ENCODE assay signal across 18 cellular contexts in the genomic region with DNA sequence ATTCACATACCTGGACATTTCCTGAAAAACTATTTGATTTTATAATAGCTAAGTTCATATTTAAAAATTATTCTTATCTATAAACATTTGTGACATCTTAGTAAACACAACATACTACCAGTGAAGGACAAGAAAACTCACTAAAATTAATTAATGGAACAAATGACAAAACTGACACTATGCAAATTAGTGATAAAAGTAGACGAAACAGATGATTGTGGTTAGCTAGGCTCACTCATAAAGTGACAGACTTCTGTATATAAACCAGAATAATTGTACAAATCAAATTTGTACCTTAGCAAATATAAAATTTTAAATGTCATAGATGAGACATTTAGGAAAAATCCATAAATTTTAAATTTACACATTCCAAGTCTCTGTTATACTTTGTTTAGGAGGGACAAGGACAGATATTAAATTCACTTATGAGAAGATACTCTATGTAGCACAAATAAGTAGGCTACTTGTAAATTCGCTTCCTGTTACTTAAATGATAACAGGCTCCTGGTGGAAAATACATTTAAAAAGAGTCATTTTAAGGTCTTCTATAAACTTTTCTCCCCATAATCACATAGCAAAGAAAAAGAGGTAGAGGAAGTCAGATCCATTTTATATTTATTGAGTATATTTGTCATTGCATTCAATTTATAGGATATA.
DNase-seq lines count a peak whose midpoint lies in the region; ATAC-seq, FAIRE-seq and TF ChIP-seq lines count a peak whose summit lies in the region.
"Had no signal": no experiment of that assay in that cellular context is flagged by ENCODE, and none has a peak within 500 bp of the region (broad histone marks: within the 10 kb centered on the region; RNA-seq: fewer than 3 reads in every experiment).

No MANE protein-coding gene starts in this region.

- POLR2A ChIA-PET in OCI-LY7 (lab: Charles Lee) (interaction anchor here (1.6 kb wide), 1 partner anchor 17 kb away, joined by 3 read pairs; no protein-coding TSS in a partner anchor), HEK293T (lab: Yijun Ruan, JAX) (no interaction called here)

- H3K27me3 ChIP-seq in small intestine (ENCODE audit: control insufficient read depth in 2 of 2, insufficient read depth in 2 of 2, low read length in 2 of 2) = no peaks in the 10 kb centered on the region
- H3K27me3 ChIP-seq: spleen, tibial nerve had no signal

- no peaks in the 10 kb centered on the region for H4K20me1 ChIP-seq in OCI-LY7 (ENCODE audit: insufficient read depth, low read length)

- CTCF ChIA-PET in OCI-LY7 (lab: Charles Lee; ENCODE audit: unreplicated experiment) (no interaction called here), HEK293T (lab: Yijun Ruan, JAX) (no interaction called here)

- H3K4me1 ChIP-seq in OCI-LY7 (ENCODE audit: insufficient read depth, low read length, poor library complexity, severe bottlenecking) = peaks cover 12% of the 10 kb centered on the region
- H3K4me1 ChIP-seq in small intestine (ENCODE audit: control insufficient read depth in 2 of 2, insufficient read depth in 1 of 2, low read depth in 1 of 2, low read length in 1 of 2) = no peaks in the 10 kb centered on the region
- H3K4me1 ChIP-seq: prostate gland, spleen, tibial nerve had no signal

- H3K79me2 ChIP-seq in OCI-LY7 (ENCODE audit: insufficient read depth, low read depth, low read length) = peaks cover 20% of the 10 kb centered on the region; the same call in 1 of the 2 replicates

- DNase-seq in OCI-LY7 (ENCODE audit: low spot score) = peak; percentile 4
- DNase-seq in small intestine = no peak
- DNase-seq in HEK293T (ENCODE audit: extremely low spot score) = no peak
- DNase-seq in NCI-H146 (lab: John Stamatoyannopoulos, UW) = no peak
- no peak for DNase-seq in NCI-H1105 treated with DMSO at 0.1 percent for 48 hours (lab: John Stamatoyannopoulos, UW)
- DNase-seq: AML-193; COR-L47; kidney; spleen; stimulated activated naive B cell treated with anti-CD40 and anti-IgM and Interleukin-4, amounts not matched to agents 10 μg/mL and 1 μg/mL and 100 μg/mL, for 72 hours; SW 1271 had no signal

- 0 out of 2 replicates have a peak, but pooled peaks cover 4% of the 10 kb centered on the region for H3K9me3 ChIP-seq in OCI-LY7 (ENCODE audit: low read length)
- no peaks in the 10 kb centered on the region for H3K9me3 ChIP-seq in small intestine (ENCODE audit: control insufficient read depth, low read depth)
- H3K9me3 ChIP-seq: prostate gland, spleen, tibial nerve had no signal

- no peak overlapping the region for H3K4me3 ChIP-seq in OCI-LY7 (ENCODE audit: low read depth, low read length, poor library complexity, severe bottlenecking)
- H3K4me3 ChIP-seq in small intestine (ENCODE audit: low read depth in 1 of 2, low read length in 2 of 2) = no peak overlapping the region
- H3K4me3 ChIP-seq: prostate gland, spleen, tibial nerve had no signal

- intact Hi-C loops in OCI-LY7 (cut with micrococcal nuclease; ENCODE audit: unreplicated experiment) = no loop called here

- no peak for TF ChIP-seq CTCF in OCI-LY7 (conservative IDR thresholded peaks at IDR 0.05; ENCODE audit: low read length)

- WGBS in small intestine, 3 donors = 79 to 89% (median 86%) methylated on average over 2 of the region's 2 CpGs

- no peak overlapping the region for H2AFZ ChIP-seq in OCI-LY7 (ENCODE audit: low read length)

- no peaks in the 10 kb centered on the region for H3K9me2 ChIP-seq in OCI-LY7 (ENCODE audit: insufficient read depth, low read length)

- FAIRE-seq in small intestine (lab: Jason Lieb, UNC) = no peak
- FAIRE-seq: GM12892, kidney had no signal

- peak overlapping the region; percentile 53 for H3K4me2 ChIP-seq in OCI-LY7 (ENCODE audit: low read length)

- H3K36me3 ChIP-seq in OCI-LY7 (ENCODE audit: insufficient read depth, low read length) (peaks cover 45% of the 10 kb centered on the region), small intestine (ENCODE audit: control insufficient read depth in 2 of 2, insufficient read depth in 2 of 2, low read length in 2 of 2) (no peaks in the 10 kb centered on the region)
- H3K36me3 ChIP-seq: prostate gland, tibial nerve had no signal

- no TSS peak for BruUV-seq in OCI-LY7 (replicated peaks; lab: Mats Ljungman, UMichigan)

- H3K27ac ChIP-seq in OCI-LY7 (ENCODE audit: low read depth, low read length, poor library complexity, severe bottlenecking) (peak overlapping the region; percentile 25), small intestine (ENCODE audit: low read depth in 1 of 2, low read length in 1 of 2) (no peak overlapping the region)
- H3K27ac ChIP-seq: prostate gland, spleen, tibial nerve, VCaP had no signal

- peak; percentile 79 for ATAC-seq in GM18868 (IDR thresholded peaks at IDR 0.05; ENCODE audit: unreplicated experiment)
- ATAC-seq in GM21528 (IDR thresholded peaks at IDR 0.05; ENCODE audit: low FRiP score, unreplicated experiment) = peak; percentile 84
- ATAC-seq in HG03103 (IDR thresholded peaks at IDR 0.05; ENCODE audit: low read depth, unreplicated experiment) = peak; percentile 70

TF ChIP-seq in HEK293T, 16 proteins besides CTCF, POLR2A, EP300 and RAD21:
- TF ChIP-seq BHLHE40 (IDR thresholded peaks at IDR 0.05; ENCODE audit: borderline replicate concordance) (no peak), FOXA1 (IDR thresholded peaks at IDR 0.05) (no peak), CTBP1 (IDR thresholded peaks at IDR 0.05; ENCODE audit: borderline replicate concordance) (no peak), ELF4 (IDR thresholded peaks at IDR 0.05) (no peak), SP1 (IDR thresholded peaks at IDR 0.05) (no peak), FOXM1 (IDR thresholded peaks at IDR 0.05; ENCODE audit: borderline replicate concordance) (no peak), LEF1 (IDR thresholded peaks at IDR 0.05; ENCODE audit: borderline replicate concordance) (no peak), NFRKB (IDR thresholded peaks at IDR 0.05) (no peak)
- TF ChIP-seq, protein P1, sequence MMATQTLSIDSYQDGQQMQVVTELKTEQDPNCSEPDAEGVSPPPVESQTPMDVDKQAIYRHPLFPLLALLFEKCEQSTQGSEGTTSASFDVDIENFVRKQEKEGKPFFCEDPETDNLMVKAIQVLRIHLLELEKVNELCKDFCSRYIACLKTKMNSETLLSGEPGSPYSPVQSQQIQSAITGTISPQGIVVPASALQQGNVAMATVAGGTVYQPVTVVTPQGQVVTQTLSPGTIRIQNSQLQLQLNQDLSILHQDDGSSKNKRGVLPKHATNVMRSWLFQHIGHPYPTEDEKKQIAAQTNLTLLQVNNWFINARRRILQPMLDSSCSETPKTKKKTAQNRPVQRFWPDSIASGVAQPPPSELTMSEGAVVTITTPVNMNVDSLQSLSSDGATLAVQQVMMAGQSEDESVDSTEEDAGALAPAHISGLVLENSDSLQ (IDR thresholded peaks at IDR 0.05) = no peak
